Comparison of ENCODE assay signal across 17 cellular contexts in genomic region chr5:9515451-9515850, GRCh38. TPM values are rescaled to one million over a fixed set of nuclear protein-coding genes. Genes with fewer than 3 reads are reported as not detected.
A peak's percentile ranks its signal among the peaks of the same experiment; 100 is the strongest.
DNase-seq lines count a peak whose midpoint lies in the region; ATAC-seq and TF ChIP-seq lines count a peak whose summit lies in the region.
"Had no signal": no experiment of that assay in that cellular context is flagged by ENCODE, and none has a peak within 500 bp of the region (broad histone marks: within the 10 kb centered on the region; RNA-seq: fewer than 3 reads in every experiment).

No MANE protein-coding gene starts in this region.

- no peaks in the 10 kb centered on the region for H3K9me3 ChIP-seq in heart right ventricle
- no peaks in the 10 kb centered on the region for H3K9me3 ChIP-seq in right cardiac atrium (ENCODE audit: control insufficient read depth, low read length)
- no peaks in the 10 kb centered on the region for H3K9me3 ChIP-seq in psoas muscle
- no peaks in the 10 kb centered on the region for H3K9me3 ChIP-seq in A673 (ENCODE audit: low read depth, low read length, poor library complexity, severe bottlenecking)

- peak; percentile 52 to 94 (median 92) for ATAC-seq in heart right ventricle
- ATAC-seq in right cardiac atrium = peak; percentile 86 to 90
- ATAC-seq in psoas muscle = peak; percentile 50 to 72 (median 61)
- ATAC-seq: CD8-positive, alpha-beta T cell; GM23338 had no signal

- H3K4me3 ChIP-seq in heart right ventricle = no peak overlapping the region
- no peak overlapping the region for H3K4me3 ChIP-seq in right cardiac atrium (ENCODE audit: low read length)
- no peak overlapping the region for H3K4me3 ChIP-seq in psoas muscle
- H3K4me3 ChIP-seq in H7 (ENCODE audit: insufficient read depth, low read depth, low read length) = no peak overlapping the region
- H3K4me3 ChIP-seq in A673 (ENCODE audit: low read depth, low read length, poor library complexity, severe bottlenecking) = no peak overlapping the region
- H3K4me3 ChIP-seq: GM23338 had no signal

- DNase-seq in SK-N-DZ (ENCODE audit: low spot score) (peak; percentile 79), heart right ventricle (peak in 1 of 2 donors; percentile 52), right cardiac atrium (no peak), psoas muscle (no peak), H7 (no peak), NCI-H1105 (lab: John Stamatoyannopoulos, UW) (no peak), SW480 (ENCODE audit: low spot score) (no peak), A673 (ENCODE audit: low spot score) (no peak)
- DNase-seq: CD8-positive, alpha-beta T cell; COR-L47; DMS153; DMS79 treated with DMSO at 0.1 percent for 48 hours; GDM1; H9 had no signal

- 24 to 37% methylated on average over 3 of the region's 3 CpGs for WGBS in heart right ventricle, 2 donors
- 44% methylated on average over 3 of the region's 3 CpGs for WGBS in right cardiac atrium
- 21 to 37% (median 29%) methylated on average over 3 of the region's 3 CpGs for WGBS in psoas muscle, 3 donors

- TF ChIP-seq CTCF in heart right ventricle (IDR thresholded peaks at IDR 0.05) = no peak
- TF ChIP-seq CTCF in psoas muscle (IDR thresholded peaks at IDR 0.05) = no peak
- TF ChIP-seq CTCF in A673 (conservative IDR thresholded peaks at IDR 0.05; ENCODE audit: low read depth, low read length) = no peak

- intact Hi-C loops in heart right ventricle (cut with DNase I) = loop anchor here in 1 of 10 donors (10.0 kb wide), 1 partner anchor 131 kb away; no protein-coding TSS in a partner anchor
- intact Hi-C loops in right cardiac atrium (cut with DNase I) = no loop called here
- intact Hi-C loops in psoas muscle (cut with DNase I) = no loop called here
- intact Hi-C loops in A673 (cut with micrococcal nuclease; ENCODE audit: unreplicated experiment) = no loop called here

- H3K4me1 ChIP-seq in heart right ventricle = peaks cover 0 to 77% (median 37%) of the 10 kb centered on the region in 9 donors
- peaks cover 3% of the 10 kb centered on the region for H3K4me1 ChIP-seq in right cardiac atrium (ENCODE audit: control insufficient read depth, insufficient read depth, low read length)
- H3K4me1 ChIP-seq in psoas muscle = no peaks in the 10 kb centered on the region
- H3K4me1 ChIP-seq in A673 (ENCODE audit: insufficient read depth, low read length, poor library complexity, severe bottlenecking) = no peaks in the 10 kb centered on the region

- H3K27ac ChIP-seq in heart right ventricle = peak overlapping the region in 9 of 10 donors; percentile 0 to 77 (median 59)
- no peak overlapping the region for H3K27ac ChIP-seq in right cardiac atrium (ENCODE audit: low read length)
- H3K27ac ChIP-seq in psoas muscle = no peak overlapping the region
- no peak overlapping the region for H3K27ac ChIP-seq in A673 (ENCODE audit: low read depth, low read length, poor library complexity, severe bottlenecking)

- BruUV-seq in A673 (replicated peaks; lab: Mats Ljungman, UMichigan) = no TSS peak

- H3K27me3 ChIP-seq in heart right ventricle = no peaks in the 10 kb centered on the region
- no peaks in the 10 kb centered on the region for H3K27me3 ChIP-seq in right cardiac atrium (ENCODE audit: control insufficient read depth, insufficient read depth)
- peaks cover 0 to 2% (median 0%) of the 10 kb centered on the region in 3 donors for H3K27me3 ChIP-seq in psoas muscle (ENCODE audit: insufficient read depth in 3 of 3, low read length in 2 of 3)
- no peaks in the 10 kb centered on the region for H3K27me3 ChIP-seq in H7 (ENCODE audit: control insufficient read depth, insufficient read depth, low read length)
- H3K27me3 ChIP-seq in A673 (replicated peaks; ENCODE audit: insufficient read depth, low read depth, low read length, poor library complexity) = no peaks in the 10 kb centered on the region

- H3K36me3 ChIP-seq in heart right ventricle = no peaks in the 10 kb centered on the region
- no peaks in the 10 kb centered on the region for H3K36me3 ChIP-seq in psoas muscle (ENCODE audit: insufficient read depth in 1 of 2, low read depth in 1 of 2)
- H3K36me3 ChIP-seq in H7 (replicated peaks; ENCODE audit: control insufficient read depth, insufficient read depth, low read length) = no peaks in the 10 kb centered on the region
- H3K36me3 ChIP-seq in A673 (ENCODE audit: insufficient read depth, low read length, poor library complexity, severe bottlenecking) = no peaks in the 10 kb centered on the region

- CTCF ChIA-PET in A673 (lab: Charles Lee) = interaction anchor here (0.6 kb wide), 1 partner anchor 26 kb away, joined by 3 read pairs; no protein-coding TSS in a partner anchor

- POLR2A ChIA-PET in A673 (lab: Charles Lee; ENCODE audit: low non-redundant PET) = no interaction called here

RNA-seq across cellular contexts. Expression of gene SEMA5A, which starts 30.4 kb away (rescaled TPM):
- 8.1 TPM in 2 replicates for polyA plus RNA-seq in SK-N-DZ (2014; cell fraction: cytosol; rRNA removed)
- polyA plus RNA-seq in SK-N-DZ (2014; cell fraction: nucleus; rRNA removed) = 3.1 and 4.5 TPM in 2 replicates
- total RNA-seq in heart right ventricle (10 to 100 TPM; 25.7 to 71.5 (median 49.9) TPM), right cardiac atrium (10 to 100 TPM; 23.2 to 28.2 (median 25.3) TPM), psoas muscle (1 to 10 TPM in 3 of 4 donors, under 1 TPM in 1; 0.66 to 3.9 (median 1.3) TPM), A673 (2021) (0.17 and 0.20 TPM in 2 replicates)
- polyA plus RNA-seq in heart right ventricle (1 to 10 TPM; 1.9 to 4.0 TPM), right cardiac atrium (6.7 TPM), psoas muscle (under 1 TPM; 0.24 to 0.47 (median 0.34) TPM)
- 6.5 and 7.9 TPM in 2 replicates for total RNA-seq in H7 (2014; rRNA removed; shearing (Covaris generic))
- total RNA-seq: HT-29 had no signal
- polyA plus RNA-seq: CD14-positive monocyte had no signal

Comparison
In these comparisons a context has a peak if more than half of its experiments do, and no peak if none do; other contexts are left out.
1. H3K27ac ChIP-seq: peak in heart right ventricle (9 of 10); none in right cardiac atrium (single experiment), psoas muscle (single experiment) and A673 (single experiment).
2. Peak in every context shown above with its lines, with median percentiles within 50 percentile points of each other: ATAC-seq.